Comparison of ENCODE assay signal across 1 cellular context in the genomic region with DNA sequence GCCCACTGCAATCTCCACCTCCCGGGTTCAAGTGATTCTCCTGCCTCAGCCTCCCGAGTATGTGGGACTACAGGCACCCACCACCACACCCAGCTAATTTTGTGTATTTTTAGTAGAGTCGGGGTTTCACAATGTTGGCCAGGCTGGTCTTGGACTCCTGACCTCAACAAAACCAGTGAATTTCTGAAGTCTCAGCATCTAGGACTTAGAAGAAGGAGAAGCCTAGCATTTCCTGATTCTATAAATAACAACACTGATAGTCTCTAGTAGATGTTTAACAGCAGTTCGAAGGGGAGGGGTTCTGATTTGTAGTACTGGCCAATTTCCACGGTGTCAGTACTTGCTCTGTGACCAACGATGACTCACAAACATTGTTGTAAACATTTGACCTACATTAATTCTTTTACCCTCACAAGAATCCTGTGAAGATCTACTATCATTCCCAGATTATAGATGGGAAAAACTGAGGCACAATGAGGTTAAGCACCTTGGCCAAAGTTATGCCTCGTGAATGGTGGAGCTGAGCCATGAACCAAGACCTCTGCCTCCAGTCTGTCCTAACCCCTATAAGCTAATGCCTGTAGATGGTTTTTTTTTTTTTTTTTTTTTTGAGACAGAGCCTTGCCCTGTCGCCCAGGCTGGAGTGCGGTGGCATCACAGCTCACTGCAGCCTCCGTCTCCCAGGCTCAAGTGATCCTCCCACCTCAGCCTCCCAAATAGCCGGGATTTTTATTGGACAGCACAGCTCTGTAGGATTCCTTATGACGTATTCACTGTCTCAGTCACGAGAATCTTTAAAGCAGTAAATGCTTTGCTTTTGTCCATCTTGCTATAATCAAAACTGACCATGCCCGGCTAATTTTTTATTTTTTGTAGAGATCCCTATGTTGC.
TF ChIP-seq lines count a peak whose summit lies in the region.

No MANE protein-coding gene starts in this region.

TF ChIP-seq in K562, 482 proteins besides CTCF, POLR2A, EP300 and RAD21 (continued from another document):
- TF ChIP-seq, protein P1, sequence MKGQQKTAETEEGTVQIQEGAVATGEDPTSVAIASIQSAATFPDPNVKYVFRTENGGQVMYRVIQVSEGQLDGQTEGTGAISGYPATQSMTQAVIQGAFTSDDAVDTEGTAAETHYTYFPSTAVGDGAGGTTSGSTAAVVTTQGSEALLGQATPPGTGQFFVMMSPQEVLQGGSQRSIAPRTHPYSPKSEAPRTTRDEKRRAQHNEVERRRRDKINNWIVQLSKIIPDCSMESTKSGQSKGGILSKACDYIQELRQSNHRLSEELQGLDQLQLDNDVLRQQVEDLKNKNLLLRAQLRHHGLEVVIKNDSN (CRISPR knock-in tag; IDR thresholded peaks at IDR 0.05) = no peak
- TF ChIP-seq, protein P2, sequence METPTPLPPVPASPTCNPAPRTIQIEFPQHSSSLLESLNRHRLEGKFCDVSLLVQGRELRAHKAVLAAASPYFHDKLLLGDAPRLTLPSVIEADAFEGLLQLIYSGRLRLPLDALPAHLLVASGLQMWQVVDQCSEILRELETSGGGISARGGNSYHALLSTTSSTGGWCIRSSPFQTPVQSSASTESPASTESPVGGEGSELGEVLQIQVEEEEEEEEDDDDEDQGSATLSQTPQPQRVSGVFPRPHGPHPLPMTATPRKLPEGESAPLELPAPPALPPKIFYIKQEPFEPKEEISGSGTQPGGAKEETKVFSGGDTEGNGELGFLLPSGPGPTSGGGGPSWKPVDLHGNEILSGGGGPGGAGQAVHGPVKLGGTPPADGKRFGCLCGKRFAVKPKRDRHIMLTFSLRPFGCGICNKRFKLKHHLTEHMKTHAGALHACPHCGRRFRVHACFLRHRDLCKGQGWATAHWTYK (CRISPR knock-in tag; IDR thresholded peaks at IDR 0.05) = no peak
- TF ChIP-seq FOSL1 (tag; conservative IDR thresholded peaks at IDR 0.05) (peak; percentile 93), SRSF9 (IDR thresholded peaks at IDR 0.05; ENCODE audit: borderline replicate concordance, low read depth, low read length) (no peak), BRCA1 (IDR thresholded peaks at IDR 0.05) (no peak), BRCA1 (CRISPR knock-in tag; IDR thresholded peaks at IDR 0.05) (no peak)
- TF ChIP-seq, protein P3, sequence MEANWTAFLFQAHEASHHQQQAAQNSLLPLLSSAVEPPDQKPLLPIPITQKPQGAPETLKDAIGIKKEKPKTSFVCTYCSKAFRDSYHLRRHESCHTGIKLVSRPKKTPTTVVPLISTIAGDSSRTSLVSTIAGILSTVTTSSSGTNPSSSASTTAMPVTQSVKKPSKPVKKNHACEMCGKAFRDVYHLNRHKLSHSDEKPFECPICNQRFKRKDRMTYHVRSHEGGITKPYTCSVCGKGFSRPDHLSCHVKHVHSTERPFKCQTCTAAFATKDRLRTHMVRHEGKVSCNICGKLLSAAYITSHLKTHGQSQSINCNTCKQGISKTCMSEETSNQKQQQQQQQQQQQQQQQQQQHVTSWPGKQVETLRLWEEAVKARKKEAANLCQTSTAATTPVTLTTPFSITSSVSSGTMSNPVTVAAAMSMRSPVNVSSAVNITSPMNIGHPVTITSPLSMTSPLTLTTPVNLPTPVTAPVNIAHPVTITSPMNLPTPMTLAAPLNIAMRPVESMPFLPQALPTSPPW (CRISPR knock-in tag; IDR thresholded peaks at IDR 0.05) = peak; percentile 61; the same call in 1 of the 2 replicates
- TF ChIP-seq, protein P4, sequence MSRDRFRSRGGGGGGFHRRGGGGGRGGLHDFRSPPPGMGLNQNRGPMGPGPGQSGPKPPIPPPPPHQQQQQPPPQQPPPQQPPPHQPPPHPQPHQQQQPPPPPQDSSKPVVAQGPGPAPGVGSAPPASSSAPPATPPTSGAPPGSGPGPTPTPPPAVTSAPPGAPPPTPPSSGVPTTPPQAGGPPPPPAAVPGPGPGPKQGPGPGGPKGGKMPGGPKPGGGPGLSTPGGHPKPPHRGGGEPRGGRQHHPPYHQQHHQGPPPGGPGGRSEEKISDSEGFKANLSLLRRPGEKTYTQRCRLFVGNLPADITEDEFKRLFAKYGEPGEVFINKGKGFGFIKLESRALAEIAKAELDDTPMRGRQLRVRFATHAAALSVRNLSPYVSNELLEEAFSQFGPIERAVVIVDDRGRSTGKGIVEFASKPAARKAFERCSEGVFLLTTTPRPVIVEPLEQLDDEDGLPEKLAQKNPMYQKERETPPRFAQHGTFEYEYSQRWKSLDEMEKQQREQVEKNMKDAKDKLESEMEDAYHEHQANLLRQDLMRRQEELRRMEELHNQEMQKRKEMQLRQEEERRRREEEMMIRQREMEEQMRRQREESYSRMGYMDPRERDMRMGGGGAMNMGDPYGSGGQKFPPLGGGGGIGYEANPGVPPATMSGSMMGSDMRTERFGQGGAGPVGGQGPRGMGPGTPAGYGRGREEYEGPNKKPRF (IDR thresholded peaks at IDR 0.05; ENCODE audit: low read depth, low read length) = no peak
